8 cellular contexts compared by ENCODE assay signal in the genomic region with DNA sequence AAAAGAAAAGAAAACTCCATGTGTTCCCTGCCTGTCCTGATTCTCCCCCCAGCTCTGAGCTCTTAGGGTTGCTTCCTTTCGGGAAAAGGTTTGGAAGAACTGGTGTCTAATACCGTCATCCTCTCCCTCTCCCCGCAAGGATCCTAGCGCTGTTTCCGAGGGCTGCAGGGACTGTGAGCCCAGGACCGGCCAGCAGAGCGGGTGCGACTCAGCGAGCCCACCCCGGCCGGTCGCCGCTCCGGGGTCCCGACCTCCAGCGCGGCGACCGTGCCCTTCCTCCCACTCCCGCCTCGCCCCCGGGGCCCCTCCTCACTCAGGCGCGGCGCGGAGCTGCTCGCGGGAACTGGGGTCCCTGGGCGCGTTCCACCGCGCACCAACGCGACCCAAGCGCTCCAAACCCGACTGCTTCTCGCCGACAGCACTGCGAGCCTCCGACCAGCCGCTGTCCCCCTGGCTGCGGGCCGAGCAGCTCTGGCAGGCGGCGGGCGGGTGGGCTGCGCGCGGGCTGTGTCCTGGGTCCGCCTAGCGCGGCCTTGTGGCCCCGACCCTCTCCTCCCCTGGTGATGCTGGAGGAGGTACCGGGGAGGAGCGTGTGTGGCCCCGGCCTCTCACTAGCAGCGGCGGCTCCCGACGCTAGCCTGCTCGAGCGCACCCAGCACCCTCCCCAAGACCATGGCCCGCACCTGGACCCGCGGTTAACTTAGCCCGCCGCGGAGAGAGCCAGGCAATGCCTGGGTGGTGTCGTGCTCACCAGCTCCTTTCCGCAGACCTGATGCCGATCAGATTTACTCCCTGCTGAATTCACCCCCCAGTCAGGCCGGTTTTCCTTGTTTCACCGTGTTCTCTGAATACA. TPM values are rescaled to one million over a fixed set of nuclear protein-coding genes. Genes with fewer than 3 reads are reported as not detected.
DNase-seq lines count a peak whose midpoint lies in the region; TF ChIP-seq lines count a peak whose summit lies in the region.

A gene (minus strand): TSS at position 509 of the 853 bp plus-strand sequence. CDS start 12,484 bp downstream, outside the sequence.

- H3K27me3 ChIP-seq in liver (ENCODE audit: control insufficient read depth in 4 of 4, insufficient read depth in 4 of 4, low read length in 3 of 4) (peaks cover 0 to 5% (median 2%) of the 10 kb centered on the region in 4 donors), stomach smooth muscle (ENCODE audit: control insufficient read depth in 1 of 2, insufficient read depth in 2 of 2, low read length in 2 of 2) (peaks cover 11 to 15% of the 10 kb centered on the region in 2 donors)

- TF ChIP-seq CTCF in choroid plexus epithelial cell (conservative IDR thresholded peaks at IDR 0.05; ENCODE audit: low read depth, low read length) (no peak), liver (IDR thresholded peaks at IDR 0.05; ENCODE audit: low read depth, low read length, missing input control) (no peak)

- no peak for TF ChIP-seq RAD21 in liver (IDR thresholded peaks at IDR 0.05)

- H3K4me1 ChIP-seq in liver (ENCODE audit: control insufficient read depth in 4 of 4, insufficient read depth in 4 of 4, low read length in 3 of 4) (peaks cover 8 to 13% (median 13%) of the 10 kb centered on the region in 4 donors), stomach smooth muscle (ENCODE audit: control insufficient read depth, insufficient read depth, low read length) (peaks cover 10% of the 10 kb centered on the region)

- H3K27ac ChIP-seq in liver (ENCODE audit: low read depth in 1 of 2, low read length in 2 of 2) (no peak within 1 kb of the TSS), stomach smooth muscle (ENCODE audit: low read length) (no peak within 1 kb of the TSS)

- DNase-seq in Ammon's horn (ENCODE audit: low spot score) (peak; percentile 32), NCI-H1105 (lab: John Stamatoyannopoulos, UW) (peak; percentile 30), choroid plexus epithelial cell (ENCODE audit: low read depth) (no peak), SKM-1 (lab: John Stamatoyannopoulos, UW; ENCODE audit: unreplicated experiment) (no peak), HUDEP-2 (lab: John Stamatoyannopoulos, UW; ENCODE audit: unreplicated experiment in 76 of 76) (no peak), NCI-H128 (lab: John Stamatoyannopoulos, UW; ENCODE audit: unreplicated experiment) (no peak)

- H3K9me3 ChIP-seq in liver (ENCODE audit: control insufficient read depth in 4 of 4, low read length in 3 of 4) (no peaks in the 10 kb centered on the region), stomach smooth muscle (ENCODE audit: control insufficient read depth in 2 of 2, low read length in 2 of 2) (no peaks in the 10 kb centered on the region)

- H3K9ac ChIP-seq in liver (ENCODE audit: low read depth in 1 of 2, low read length in 2 of 2) (no peak within 1 kb of the TSS), stomach smooth muscle (ENCODE audit: low read length in 2 of 2) (peak within 1 kb of the TSS; percentile 21 to 44)

- H3K4me3 ChIP-seq in choroid plexus epithelial cell (ENCODE audit: low read depth, low read length) (peak within 1 kb of the TSS; percentile 42), liver (ENCODE audit: low read depth in 1 of 3, low read length in 3 of 3) (peak within 1 kb of the TSS in 2 of 3 donors; percentile 46 to 62), stomach smooth muscle (ENCODE audit: low read length in 2 of 2) (peak within 1 kb of the TSS; percentile 69 to 73)

- H3K36me3 ChIP-seq in liver (ENCODE audit: control insufficient read depth in 4 of 4, insufficient read depth in 3 of 4, low read depth in 1 of 4, low read length in 3 of 4) (no peaks in the 10 kb centered on the region), stomach smooth muscle (ENCODE audit: control insufficient read depth in 2 of 2, insufficient read depth in 2 of 2, low read length in 2 of 2) (no peaks in the 10 kb centered on the region)

- 2% methylated on average over 73 of the region's 73 CpGs for WGBS in liver

TF ChIP-seq in liver, 16 proteins besides CTCF, POLR2A, EP300 and RAD21:
- no peak for TF ChIP-seq HNF4A (conservative IDR thresholded peaks at IDR 0.05)
- no peak for TF ChIP-seq SP1 (IDR thresholded peaks at IDR 0.05)
- no peak for TF ChIP-seq EGR1 (IDR thresholded peaks at IDR 0.05; ENCODE audit: low read depth in 2 of 2)
- TF ChIP-seq, protein P1, sequence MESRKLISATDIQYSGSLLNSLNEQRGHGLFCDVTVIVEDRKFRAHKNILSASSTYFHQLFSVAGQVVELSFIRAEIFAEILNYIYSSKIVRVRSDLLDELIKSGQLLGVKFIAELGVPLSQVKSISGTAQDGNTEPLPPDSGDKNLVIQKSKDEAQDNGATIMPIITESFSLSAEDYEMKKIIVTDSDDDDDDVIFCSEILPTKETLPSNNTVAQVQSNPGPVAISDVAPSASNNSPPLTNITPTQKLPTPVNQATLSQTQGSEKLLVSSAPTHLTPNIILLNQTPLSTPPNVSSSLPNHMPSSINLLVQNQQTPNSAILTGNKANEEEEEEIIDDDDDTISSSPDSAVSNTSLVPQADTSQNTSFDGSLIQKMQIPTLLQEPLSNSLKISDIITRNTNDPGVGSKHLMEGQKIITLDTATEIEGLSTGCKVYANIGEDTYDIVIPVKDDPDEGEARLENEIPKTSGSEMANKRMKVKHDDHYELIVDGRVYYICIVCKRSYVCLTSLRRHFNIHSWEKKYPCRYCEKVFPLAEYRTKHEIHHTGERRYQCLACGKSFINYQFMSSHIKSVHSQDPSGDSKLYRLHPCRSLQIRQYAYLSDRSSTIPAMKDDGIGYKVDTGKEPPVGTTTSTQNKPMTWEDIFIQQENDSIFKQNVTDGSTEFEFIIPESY (IDR thresholded peaks at IDR 0.05), result no peak
- TF ChIP-seq JUND (IDR thresholded peaks at IDR 0.05), result no peak
- TF ChIP-seq TAF1 (conservative IDR thresholded peaks at IDR 0.05), result no peak
- TF ChIP-seq GABPA (IDR thresholded peaks at IDR 0.05 in 1 of 2, conservative IDR thresholded peaks at IDR 0.05 in 1 of 2), result no peak
- TF ChIP-seq HNF4G (IDR thresholded peaks at IDR 0.05), result no peak
- no peak for TF ChIP-seq FOXA1 (IDR thresholded peaks at IDR 0.05)
- TF ChIP-seq RXRA (IDR thresholded peaks at IDR 0.05), result no peak
- TF ChIP-seq, protein P2, sequence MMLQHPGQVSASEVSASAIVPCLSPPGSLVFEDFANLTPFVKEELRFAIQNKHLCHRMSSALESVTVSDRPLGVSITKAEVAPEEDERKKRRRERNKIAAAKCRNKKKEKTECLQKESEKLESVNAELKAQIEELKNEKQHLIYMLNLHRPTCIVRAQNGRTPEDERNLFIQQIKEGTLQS (IDR thresholded peaks at IDR 0.05), result no peak
- no peak for TF ChIP-seq FOXA2 (IDR thresholded peaks at IDR 0.05)
- TF ChIP-seq, protein P3, sequence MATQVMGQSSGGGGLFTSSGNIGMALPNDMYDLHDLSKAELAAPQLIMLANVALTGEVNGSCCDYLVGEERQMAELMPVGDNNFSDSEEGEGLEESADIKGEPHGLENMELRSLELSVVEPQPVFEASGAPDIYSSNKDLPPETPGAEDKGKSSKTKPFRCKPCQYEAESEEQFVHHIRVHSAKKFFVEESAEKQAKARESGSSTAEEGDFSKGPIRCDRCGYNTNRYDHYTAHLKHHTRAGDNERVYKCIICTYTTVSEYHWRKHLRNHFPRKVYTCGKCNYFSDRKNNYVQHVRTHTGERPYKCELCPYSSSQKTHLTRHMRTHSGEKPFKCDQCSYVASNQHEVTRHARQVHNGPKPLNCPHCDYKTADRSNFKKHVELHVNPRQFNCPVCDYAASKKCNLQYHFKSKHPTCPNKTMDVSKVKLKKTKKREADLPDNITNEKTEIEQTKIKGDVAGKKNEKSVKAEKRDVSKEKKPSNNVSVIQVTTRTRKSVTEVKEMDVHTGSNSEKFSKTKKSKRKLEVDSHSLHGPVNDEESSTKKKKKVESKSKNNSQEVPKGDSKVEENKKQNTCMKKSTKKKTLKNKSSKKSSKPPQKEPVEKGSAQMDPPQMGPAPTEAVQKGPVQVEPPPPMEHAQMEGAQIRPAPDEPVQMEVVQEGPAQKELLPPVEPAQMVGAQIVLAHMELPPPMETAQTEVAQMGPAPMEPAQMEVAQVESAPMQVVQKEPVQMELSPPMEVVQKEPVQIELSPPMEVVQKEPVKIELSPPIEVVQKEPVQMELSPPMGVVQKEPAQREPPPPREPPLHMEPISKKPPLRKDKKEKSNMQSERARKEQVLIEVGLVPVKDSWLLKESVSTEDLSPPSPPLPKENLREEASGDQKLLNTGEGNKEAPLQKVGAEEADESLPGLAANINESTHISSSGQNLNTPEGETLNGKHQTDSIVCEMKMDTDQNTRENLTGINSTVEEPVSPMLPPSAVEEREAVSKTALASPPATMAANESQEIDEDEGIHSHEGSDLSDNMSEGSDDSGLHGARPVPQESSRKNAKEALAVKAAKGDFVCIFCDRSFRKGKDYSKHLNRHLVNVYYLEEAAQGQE (IDR thresholded peaks at IDR 0.05), result no peak
- TF ChIP-seq YY1 (IDR thresholded peaks at IDR 0.05), result no peak
- TF ChIP-seq, protein P4, sequence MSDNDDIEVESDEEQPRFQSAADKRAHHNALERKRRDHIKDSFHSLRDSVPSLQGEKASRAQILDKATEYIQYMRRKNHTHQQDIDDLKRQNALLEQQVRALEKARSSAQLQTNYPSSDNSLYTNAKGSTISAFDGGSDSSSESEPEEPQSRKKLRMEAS (IDR thresholded peaks at IDR 0.05), result no peak
- no peak for TF ChIP-seq NR2F2 (IDR thresholded peaks at IDR 0.05)

RNA-seq across cellular contexts. Expression of the gene that starts here (rescaled TPM):
- total RNA-seq in liver, result 10 to 100 TPM in 1 of 2 donors, under 1 TPM in 1; 0.84 to 24.7 TPM
- 1 to 10 TPM in 1 of 2 donors, under 1 TPM in 1; 0.35 to 1.8 TPM for polyA plus RNA-seq in liver

Comparison
In these comparisons a context has a peak if more than half of its experiments do, and no peak if none do; other contexts are left out.
1. DNase-seq: peak in Ammon's horn (single experiment) and NCI-H1105 (single experiment); none in choroid plexus epithelial cell (single experiment), SKM-1 (single experiment), HUDEP-2 (0 of 76) and NCI-H128 (single experiment).
2. H3K9ac ChIP-seq: peak in stomach smooth muscle (2 of 2); none in liver (0 of 2).
3. Peak in every context shown above with its lines, with median percentiles within 50 percentile points of each other: H3K4me3 ChIP-seq.